8 cellular contexts compared by ENCODE assay signal in genomic region chr22:46604306-46604690, GRCh38. TPM values are rescaled to one million over a fixed set of nuclear protein-coding genes. Genes with fewer than 3 reads are reported as not detected.
DNase-seq lines count a peak whose midpoint lies in the region; ATAC-seq lines count a peak whose summit lies in the region.

No MANE protein-coding gene starts in this region.

- peaks cover 17% of the 10 kb centered on the region for H3K36me3 Mint-ChIP-seq in activated T-helper 2 cell treated with anti-CD3 and anti-CD28 coated beads, Interferon-gamma antibody, Interleukin-2, Interleukin-4, amounts not matched to agents 10 μg/mL and 5 μg/mL and 100 μg/mL, durations not matched to agents 14 hours and 24 hours and 36 hours (ENCODE audit: low read depth)

- H3K4me3 ChIP-seq in mesendoderm (ENCODE audit: low read length) = no peak overlapping the region

- no peak overlapping the region for H3K23ac ChIP-seq in mesendoderm (ENCODE audit: low read length)

- no CpG with 5 or more reads among the region's 8 CpGs for WGBS in mesendoderm (ENCODE audit: extremely low coverage, insufficient coverage, low lambda C conversion rate)

- H3K27me3 ChIP-seq in mesendoderm (ENCODE audit: insufficient read depth, low read length, poor library complexity) = no peaks in the 10 kb centered on the region

- no peak overlapping the region for H3K56ac ChIP-seq in mesendoderm (ENCODE audit: low read length)

- H3K36me3 ChIP-seq in KOPT-K1 (ENCODE audit: insufficient read depth, low read length) = no peaks in the 10 kb centered on the region
- H3K36me3 ChIP-seq in mesendoderm (ENCODE audit: control insufficient read depth, insufficient read depth, low read length) = no peaks in the 10 kb centered on the region

- H3K4ac ChIP-seq in mesendoderm (ENCODE audit: low read depth, low read length) = no peak overlapping the region

- H3K9me3 ChIP-seq in KOPT-K1 (ENCODE audit: insufficient read depth, low read length, poor library complexity, severe bottlenecking) = no peaks in the 10 kb centered on the region

- no peaks in the 10 kb centered on the region for H3K79me2 ChIP-seq in mesendoderm (ENCODE audit: control insufficient read depth, insufficient read depth, low read length)

- H3K4me1 ChIP-seq in mesendoderm (ENCODE audit: control insufficient read depth, low read depth, low read length) = no peaks in the 10 kb centered on the region

- H4K5ac ChIP-seq in mesendoderm (ENCODE audit: low read length) = no peak overlapping the region

- peak overlapping the region; percentile 32 for H3K18ac ChIP-seq in mesendoderm (ENCODE audit: low read length)

- DNase-seq in Ammon's horn (ENCODE audit: low spot score) (peak; percentile 75), mesendoderm (peak; percentile 82), NCI-H82 treated with DMSO at 0.1 percent for 48 hours (lab: John Stamatoyannopoulos, UW; ENCODE audit: unreplicated experiment) (no peak), cortex of kidney (lab: John Stamatoyannopoulos, UW) (no peak)
- peak; percentile 73 for DNase-seq in activated T-helper 2 cell treated with anti-CD3 and anti-CD28 coated beads, Interferon-gamma antibody, Interleukin-2, Interleukin-4, amounts not matched to agents 10 μg/mL and 5 μg/mL and 100 μg/mL, durations not matched to agents 14 hours and 24 hours and 36 hours (ENCODE audit: low spot score)

- H2BK5ac ChIP-seq in mesendoderm (ENCODE audit: low read length) = no peak overlapping the region

- H3K4me3 Mint-ChIP-seq in activated T-helper 2 cell treated with anti-CD3 and anti-CD28 coated beads, Interferon-gamma antibody, Interleukin-2, Interleukin-4, amounts not matched to agents 10 μg/mL and 5 μg/mL and 100 μg/mL, durations not matched to agents 14 hours and 24 hours and 36 hours (ENCODE audit: low read depth) = peak overlapping the region; percentile 80

- peak overlapping the region; percentile 98 for H3K27ac Mint-ChIP-seq in activated T-helper 2 cell treated with anti-CD3 and anti-CD28 coated beads, Interferon-gamma antibody, Interleukin-2, Interleukin-4, amounts not matched to agents 10 μg/mL and 5 μg/mL and 100 μg/mL, durations not matched to agents 14 hours and 24 hours and 36 hours

- no peaks in the 10 kb centered on the region for H3K27me3 Mint-ChIP-seq in activated T-helper 2 cell treated with anti-CD3 and anti-CD28 coated beads, Interferon-gamma antibody, Interleukin-2, Interleukin-4, amounts not matched to agents 10 μg/mL and 5 μg/mL and 100 μg/mL, durations not matched to agents 14 hours and 24 hours and 36 hours (ENCODE audit: low read depth)

- ATAC-seq in HG02588 (IDR thresholded peaks at IDR 0.05; ENCODE audit: unreplicated experiment) = no peak
- ATAC-seq in GM18517 (IDR thresholded peaks at IDR 0.05; ENCODE audit: unreplicated experiment) = no peak

- H3K9me3 Mint-ChIP-seq in activated T-helper 2 cell treated with anti-CD3 and anti-CD28 coated beads, Interferon-gamma antibody, Interleukin-2, Interleukin-4, amounts not matched to agents 10 μg/mL and 5 μg/mL and 100 μg/mL, durations not matched to agents 14 hours and 24 hours and 36 hours = no peaks in the 10 kb centered on the region

- H3K9ac ChIP-seq in mesendoderm (ENCODE audit: low read length) = no peak overlapping the region

- no peak overlapping the region for H2BK120ac ChIP-seq in mesendoderm (ENCODE audit: low read depth, low read length)

- no peak overlapping the region for H4K8ac ChIP-seq in mesendoderm (ENCODE audit: low read depth, low read length)

- H3K27ac ChIP-seq in KOPT-K1 (ENCODE audit: low read depth, low read length, poor library complexity, severe bottlenecking) (peak overlapping the region; percentile 93), mesendoderm (ENCODE audit: low read depth, low read length) (no peak overlapping the region)

- no peak overlapping the region for H2BK15ac ChIP-seq in mesendoderm (replicated peaks; ENCODE audit: low read depth)

- peaks cover 14% of the 10 kb centered on the region for H3K4me1 Mint-ChIP-seq in activated T-helper 2 cell treated with anti-CD3 and anti-CD28 coated beads, Interferon-gamma antibody, Interleukin-2, Interleukin-4, amounts not matched to agents 10 μg/mL and 5 μg/mL and 100 μg/mL, durations not matched to agents 14 hours and 24 hours and 36 hours (ENCODE audit: low read depth)

- peaks cover 4% of the 10 kb centered on the region for H3K79me1 ChIP-seq in mesendoderm (ENCODE audit: low read length)

- intact Hi-C loops in activated T-helper 2 cell treated with anti-CD3 and anti-CD28 coated beads, Interferon-gamma antibody, Interleukin-2, Interleukin-4, amounts not matched to agents 10 μg/mL and 5 μg/mL and 100 μg/mL, durations not matched to agents 14 hours and 24 hours and 36 hours (cut with micrococcal nuclease) = loop anchor here (1.0 kb wide), 3 partner anchors 9 to 49 kb away; no protein-coding TSS in a partner anchor

- no peak overlapping the region for H2AK5ac ChIP-seq in mesendoderm (ENCODE audit: low read length)

- no peak overlapping the region for H3K4me2 ChIP-seq in mesendoderm (ENCODE audit: low read length)

RNA-seq across cellular contexts. Expression of gene GRAMD4, which starts 15.9 kb away (rescaled TPM):
- 90.8 and 91.6 TPM in 2 replicates for total RNA-seq in activated T-helper 2 cell treated with anti-CD3 and anti-CD28 coated beads, Interferon-gamma antibody, Interleukin-2, Interleukin-4, amounts not matched to agents 10 μg/mL and 5 μg/mL and 100 μg/mL, durations not matched to agents 14 hours and 24 hours and 36 hours
- 5.7 TPM for polyA plus RNA-seq in mesendoderm (2013, experiment 1 of 2)
- polyA plus RNA-seq in mesendoderm (2013, experiment 2 of 2) = 6.5 TPM

Comparison
In these comparisons a context has a peak if more than half of its experiments do, and no peak if none do; other contexts are left out.
1. DNase-seq: peak in Ammon's horn (single experiment), activated T-helper 2 cell treated with anti-CD3 and anti-CD28 coated beads, Interferon-gamma antibody, Interleukin-2, Interleukin-4, amounts not matched to agents 10 μg/mL and 5 μg/mL and 100 μg/mL, durations not matched to agents 14 hours and 24 hours and 36 hours (single experiment) and mesendoderm (single experiment); none in NCI-H82 treated with DMSO at 0.1 percent for 48 hours (single experiment) and cortex of kidney (single experiment).